ENCODE assay signal across 25 cellular contexts in genomic region chr4:174252412-174252811, GRCh38.
"Had no signal": no experiment of that assay in that cellular context is flagged by ENCODE, and none has a peak within 500 bp of the region (broad histone marks: within the 10 kb centered on the region; RNA-seq: fewer than 3 reads in every experiment).

No MANE protein-coding gene starts in this region.

- H3K79me2 ChIP-seq: hepatocyte had no signal

- H2AFZ ChIP-seq: hepatocyte had no signal

- H3K4me2 ChIP-seq: hepatocyte had no signal

- H3K4me1 ChIP-seq: left lung, upper lobe of right lung had no signal

- H3K36me3 Mint-ChIP-seq: natural killer cell; stimulated activated effector memory CD8-positive, alpha-beta T cell treated with anti-CD3 and anti-CD28 coated beads, Interleukin-12 subunit alpha, Interleukin-12 subunit beta, amount 100 ng/mL, for 72 hours had no signal

- H3K4me3 ChIP-seq: hepatocyte, left lung, lower lobe of right lung, ovary, right atrium auricular region, spleen, suprapubic skin, thoracic aorta, tibial artery, upper lobe of right lung had no signal

- DNase-seq: islet precursor cell; kidney glomerular epithelial cell; left cardiac atrium; lower lobe of right lung; mesendoderm; naive B cell; natural killer cell; nephron progenitor cell; ovary; small intestine; spleen; stimulated activated CD4-positive, alpha-beta T cell treated with anti-CD3 and anti-CD28 coated beads, Interleukin-4, amount 100 ng/mL, for 24 hours; tibial artery; upper lobe of right lung had no signal

- H3K27me3 Mint-ChIP-seq: naive B cell; progenitor cell of endocrine pancreas; stimulated activated naive CD8-positive, alpha-beta T cell treated with anti-CD3 and anti-CD28 coated beads, Interleukin-15, Interleukin-2, amounts not matched to agents 100 ng/mL and 50 ng/mL, for 24 hours had no signal

- H3K36me3 ChIP-seq: ovary, right atrium auricular region, thoracic aorta, tibial artery had no signal

- H3K4me3 Mint-ChIP-seq: mesothelial cell of epicardium; naive B cell; natural killer cell; nephron progenitor cell; stimulated activated effector memory CD8-positive, alpha-beta T cell treated with anti-CD3 and anti-CD28 coated beads, Interleukin-12 subunit alpha, Interleukin-12 subunit beta, amount 100 ng/mL, for 72 hours; stimulated activated naive CD8-positive, alpha-beta T cell treated with anti-CD3 and anti-CD28 coated beads, Interleukin-15, Interleukin-2, amounts not matched to agents 100 ng/mL and 50 ng/mL, for 24 hours had no signal

- H3K4me1 Mint-ChIP-seq: naive B cell; stimulated activated effector memory CD8-positive, alpha-beta T cell treated with anti-CD3 and anti-CD28 coated beads, Interleukin-12 subunit alpha, Interleukin-12 subunit beta, amount 100 ng/mL, for 72 hours had no signal

- H3K27ac Mint-ChIP-seq: mesothelial cell of epicardium; naive B cell; natural killer cell; nephron progenitor cell; progenitor cell of endocrine pancreas; stimulated activated effector memory CD8-positive, alpha-beta T cell treated with anti-CD3 and anti-CD28 coated beads, Interleukin-12 subunit alpha, Interleukin-12 subunit beta, amount 100 ng/mL, for 72 hours; stimulated activated naive CD8-positive, alpha-beta T cell treated with anti-CD3 and anti-CD28 coated beads, Interleukin-15, Interleukin-2, amounts not matched to agents 100 ng/mL and 50 ng/mL, for 24 hours had no signal

- H3K9me3 ChIP-seq: left lung, lower lobe of right lung, ovary, right atrium auricular region, spleen, suprapubic skin, thoracic aorta, tibial artery, upper lobe of right lung had no signal

- H3K9me3 Mint-ChIP-seq: mesothelial cell of epicardium; naive B cell; natural killer cell; nephron progenitor cell; stimulated activated effector memory CD8-positive, alpha-beta T cell treated with anti-CD3 and anti-CD28 coated beads, Interleukin-12 subunit alpha, Interleukin-12 subunit beta, amount 100 ng/mL, for 72 hours; stimulated activated naive CD8-positive, alpha-beta T cell treated with anti-CD3 and anti-CD28 coated beads, Interleukin-15, Interleukin-2, amounts not matched to agents 100 ng/mL and 50 ng/mL, for 24 hours had no signal

- H3K27me3 ChIP-seq: hepatocyte, left lung, ovary, right atrium auricular region, spleen, suprapubic skin, tibial artery, upper lobe of right lung had no signal

- FAIRE-seq: small intestine, urothelium cell line had no signal

- ATAC-seq: left cardiac atrium; left lung; lower lobe of right lung; natural killer cell; sciatic nerve; stimulated activated effector memory CD8-positive, alpha-beta T cell treated with anti-CD3 and anti-CD28 coated beads, Interleukin-12 subunit alpha, Interleukin-12 subunit beta, amount 100 ng/mL, for 72 hours; upper lobe of right lung had no signal

- H3K27ac ChIP-seq: hepatocyte, left lung, lower lobe of right lung, ovary, right atrium auricular region, spleen, suprapubic skin, thoracic aorta, tibial artery, upper lobe of right lung had no signal
